Comparison of ENCODE assay signal across 21 cellular contexts in genomic region chr17:17770371-17771059, GRCh38.
DNase-seq lines count a peak whose midpoint lies in the region; ATAC-seq and TF ChIP-seq lines count a peak whose summit lies in the region.
"Had no signal": no experiment of that assay in that cellular context is flagged by ENCODE, and none has a peak within 500 bp of the region (broad histone marks: within the 10 kb centered on the region; RNA-seq: fewer than 3 reads in every experiment).

No MANE protein-coding gene starts in this region.

- H3K27me3 ChIP-seq in esophagus muscularis mucosa (no peaks in the 10 kb centered on the region), muscle layer of colon (ENCODE audit: control insufficient read depth in 1 of 2, insufficient read depth in 2 of 2, low read length in 2 of 2) (no peaks in the 10 kb centered on the region), tibial nerve (no peaks in the 10 kb centered on the region)
- H3K27me3 ChIP-seq: BE2C, ovary, thyroid gland had no signal

- no peak overlapping the region for H3K9ac ChIP-seq in muscle layer of colon (ENCODE audit: low read length)

- H3K36me3 ChIP-seq in esophagus muscularis mucosa = no peaks in the 10 kb centered on the region
- H3K36me3 ChIP-seq in muscle layer of colon (ENCODE audit: insufficient read depth, low read length) = peaks cover under 1% of the 10 kb centered on the region
- no peaks in the 10 kb centered on the region for H3K36me3 ChIP-seq in tibial nerve
- H3K36me3 ChIP-seq: BE2C, ovary, thyroid gland had no signal

- H3K27me3 Mint-ChIP-seq in natural killer cell (ENCODE audit: low read depth in 2 of 2) = no peaks in the 10 kb centered on the region
- H3K27me3 Mint-ChIP-seq: activated B cell treated with CpG ODN at 0.5 μM for 24 hours; activated naive CD8-positive, alpha-beta T cell treated with anti-CD3 and anti-CD28 coated beads, Interleukin-2, amount 10 ng/mL, durations not matched to agents 7 days and 5 days had no signal

- peaks cover 34 to 45% of the 10 kb centered on the region in 2 donors for H3K4me1 Mint-ChIP-seq in natural killer cell

- TF ChIP-seq CTCF in RWPE1 (conservative IDR thresholded peaks at IDR 0.05; ENCODE audit: low read depth) = no peak
- no peak for TF ChIP-seq CTCF in esophagus muscularis mucosa (IDR thresholded peaks at IDR 0.05)
- no peak for TF ChIP-seq CTCF in tibial nerve (IDR thresholded peaks at IDR 0.05)
- no peak for TF ChIP-seq CTCF in natural killer cell (IDR thresholded peaks at IDR 0.05)

- H3K27ac ChIP-seq in RWPE1 (peak overlapping the region; percentile 84), esophagus muscularis mucosa (replicated peaks in 1 of 4) (peak overlapping the region; percentile 78 to 87 (median 84)), muscle layer of colon (ENCODE audit: low read depth, low read length) (peak overlapping the region; percentile 66), tibial nerve (peak overlapping the region; percentile 20 to 55 (median 51))
- H3K27ac ChIP-seq: ovary had no signal

- CTCF ChIA-PET in RWPE1 (lab: Yijun Ruan, JAX) = interaction anchor here (0.6 to 0.7 kb wide), 2 partner anchors 21 to 25 kb away, joined by 3 to 4 read pairs; no protein-coding TSS in a partner anchor

- no peak for TF ChIP-seq EP300 in esophagus muscularis mucosa (IDR thresholded peaks at IDR 0.05)
- TF ChIP-seq EP300 in tibial nerve (IDR thresholded peaks at IDR 0.05) = no peak

- H3K4me1 ChIP-seq in esophagus muscularis mucosa (peaks cover 62 to 99% (median 91%) of the 10 kb centered on the region in 4 donors), muscle layer of colon (ENCODE audit: insufficient read depth, low read length) (peaks cover 82% of the 10 kb centered on the region), tibial nerve (peaks cover 0 to 83% (median 35%) of the 10 kb centered on the region in 4 donors)

- DNase-seq in RWPE1 (ENCODE audit: low spot score) (no peak), esophagus muscularis mucosa (ENCODE audit: extremely low spot score) (no peak), tibial nerve (ENCODE audit: low spot score in 2 of 2) (no peak), NCI-H2081 (lab: John Stamatoyannopoulos, UW) (no peak), NCI-H1694 (lab: John Stamatoyannopoulos, UW) (no peak), natural killer cell (no peak)
- DNase-seq: activated B cell treated with CpG ODN at 0.5 μM for 24 hours; activated CD8-positive, alpha-beta T cell treated with anti-CD3 and anti-CD28 coated beads, Interleukin-2, amount 10 ng/mL, durations not matched to agents 7 days and 5 days; activated naive CD8-positive, alpha-beta T cell treated with anti-CD3 and anti-CD28 coated beads, Interleukin-2, amount 10 ng/mL, durations not matched to agents 7 days and 5 days; BE2C; effector CD4-positive, alpha-beta T cell; hippocampal formation; midbrain; ovary; small intestine; stimulated activated CD4-positive, alpha-beta T cell treated with anti-CD3 and anti-CD28 coated beads, Interleukin-4, amount 100 ng/mL, for 4 hours; T-helper 1 cell; thyroid gland had no signal

- no peaks in the 10 kb centered on the region for H3K9me3 Mint-ChIP-seq in natural killer cell
- H3K9me3 Mint-ChIP-seq: activated B cell treated with CpG ODN at 0.5 μM for 24 hours; activated naive CD8-positive, alpha-beta T cell treated with anti-CD3 and anti-CD28 coated beads, Interleukin-2, amount 10 ng/mL, durations not matched to agents 7 days and 5 days; activated T-helper 1 cell treated with anti-CD3 and anti-CD28 coated beads, Interleukin-12 subunit alpha, Interleukin-12 subunit beta, Interleukin-2, Interleukin-4 antibody, amounts not matched to agents 30 ng/mL and 10 ng/mL and 1 ng/mL, durations not matched to agents 14 hours and 24 hours and 36 hours had no signal

- H3K4me3 Mint-ChIP-seq in natural killer cell = no peak overlapping the region
- H3K4me3 Mint-ChIP-seq: activated B cell treated with CpG ODN at 0.5 μM for 24 hours; activated CD8-positive, alpha-beta T cell treated with anti-CD3 and anti-CD28 coated beads, Interleukin-2, amount 10 ng/mL, durations not matched to agents 7 days and 5 days; activated naive CD8-positive, alpha-beta T cell treated with anti-CD3 and anti-CD28 coated beads, Interleukin-2, amount 10 ng/mL, durations not matched to agents 7 days and 5 days; activated T-helper 1 cell treated with anti-CD3 and anti-CD28 coated beads, Interleukin-12 subunit alpha, Interleukin-12 subunit beta, Interleukin-2, Interleukin-4 antibody, amounts not matched to agents 30 ng/mL and 10 ng/mL and 1 ng/mL, durations not matched to agents 14 hours and 24 hours and 36 hours had no signal

- POLR2A ChIA-PET in RWPE1 (lab: Yijun Ruan, JAX; ENCODE audit: low non-redundant PET) = no interaction called here

- TF ChIP-seq POLR2A in esophagus muscularis mucosa (IDR thresholded peaks at IDR 0.05; ENCODE audit: low read depth) (no peak), tibial nerve (IDR thresholded peaks at IDR 0.05) (no peak)

- ATAC-seq in GM21786 (IDR thresholded peaks at IDR 0.05; ENCODE audit: unreplicated experiment) (no peak), natural killer cell (no peak)
- ATAC-seq: activated CD8-positive, alpha-beta T cell treated with anti-CD3 and anti-CD28 coated beads, Interleukin-2, amount 10 ng/mL, durations not matched to agents 7 days and 5 days had no signal

- 56% methylated on average over 6 of the region's 22 CpGs for WGBS in esophagus muscularis mucosa
- WGBS in tibial nerve, 2 donors = 28 to 40% methylated on average over 22 of the region's 22 CpGs

- no peaks in the 10 kb centered on the region for H3K9me3 ChIP-seq in esophagus muscularis mucosa
- H3K9me3 ChIP-seq in muscle layer of colon (ENCODE audit: low read length) = no peaks in the 10 kb centered on the region
- H3K9me3 ChIP-seq in tibial nerve = no peaks in the 10 kb centered on the region
- H3K9me3 ChIP-seq: BE2C, ovary, thyroid gland had no signal

- no peak overlapping the region for H3K4me3 ChIP-seq in esophagus muscularis mucosa
- no peak overlapping the region for H3K4me3 ChIP-seq in muscle layer of colon (ENCODE audit: low read depth in 1 of 2, low read length in 2 of 2)
- no peak overlapping the region for H3K4me3 ChIP-seq in tibial nerve
- H3K4me3 ChIP-seq: ovary, thyroid gland had no signal

- no peak overlapping the region for H3K27ac Mint-ChIP-seq in natural killer cell
- H3K27ac Mint-ChIP-seq: activated B cell treated with CpG ODN at 0.5 μM for 24 hours; activated CD8-positive, alpha-beta T cell treated with anti-CD3 and anti-CD28 coated beads, Interleukin-2, amount 10 ng/mL, durations not matched to agents 7 days and 5 days; activated naive CD8-positive, alpha-beta T cell treated with anti-CD3 and anti-CD28 coated beads, Interleukin-2, amount 10 ng/mL, durations not matched to agents 7 days and 5 days; activated T-helper 1 cell treated with anti-CD3 and anti-CD28 coated beads, Interleukin-12 subunit alpha, Interleukin-12 subunit beta, Interleukin-2, Interleukin-4 antibody, amounts not matched to agents 30 ng/mL and 10 ng/mL and 1 ng/mL, durations not matched to agents 14 hours and 24 hours and 36 hours had no signal

- H3K36me3 Mint-ChIP-seq in natural killer cell = no peaks in the 10 kb centered on the region
- H3K36me3 Mint-ChIP-seq: activated naive CD8-positive, alpha-beta T cell treated with anti-CD3 and anti-CD28 coated beads, Interleukin-2, amount 10 ng/mL, durations not matched to agents 7 days and 5 days had no signal

- intact Hi-C loops in esophagus muscularis mucosa (cut with DNase I) = no loop called here
- intact Hi-C loops in natural killer cell (cut with micrococcal nuclease) = no loop called here
